ENCODE assay signal across 19 cellular contexts in genomic region chr18:78982186-78982585, GRCh38. TPM values are rescaled to one million over a fixed set of nuclear protein-coding genes. Genes with fewer than 3 reads are reported as not detected.
A peak's percentile ranks its signal among the peaks of the same experiment; 100 is the strongest.
DNase-seq lines count a peak whose midpoint lies in the region; ATAC-seq, FAIRE-seq and TF ChIP-seq lines count a peak whose summit lies in the region.
"Had no signal": no experiment of that assay in that cellular context is flagged by ENCODE, and none has a peak within 500 bp of the region (broad histone marks: within the 10 kb centered on the region; RNA-seq: fewer than 3 reads in every experiment).

No MANE protein-coding gene starts in this region.

- peak overlapping the region; percentile 24 for H3K27ac Mint-ChIP-seq in astrocyte (ENCODE audit: unreplicated experiment)
- H3K27ac Mint-ChIP-seq: stimulated activated effector memory CD8-positive, alpha-beta T cell treated with anti-CD3 and anti-CD28 coated beads, Interleukin-12 subunit alpha, Interleukin-12 subunit beta, amount 100 ng/mL, for 72 hours had no signal

- no peak for TF ChIP-seq POLR2A in vagina (IDR thresholded peaks at IDR 0.05)

- DNase-seq in NOMO-1 treated with DMSO at 0.1 percent for 48 hours (lab: John Stamatoyannopoulos, UW; ENCODE audit: unreplicated experiment) (peak; percentile 2), NOMO-1 treated with dmso at 0.1 percent for 144 hours (lab: John Stamatoyannopoulos, UW; ENCODE audit: unreplicated experiment) (no peak), astrocyte (ENCODE audit: low read depth) (no peak), vagina (ENCODE audit: extremely low spot score in 2 of 2) (peak in 1 of 2 donors; percentile 16), DMS114 treated with DMSO at 0.1 percent for 48 hours (lab: John Stamatoyannopoulos, UW; ENCODE audit: unreplicated experiment) (no peak), PC-3 (no peak), G401 (ENCODE audit: low spot score) (no peak)
- DNase-seq: activated naive CD4-positive, alpha-beta T cell; dermis blood vessel endothelial cell; DMS 273 treated with DMSO at 0.1 percent for 48 hours; NCI-H1048; NCI-H2171; SHP77; T-helper 9 cell had no signal

- no peaks in the 10 kb centered on the region for H3F3A ChIP-seq in PC-3 (ENCODE audit: low read length, unreplicated experiment)

- intact Hi-C loops in vagina (cut with DNase I) (no loop called here), PC-3 (cut with micrococcal nuclease) (no loop called here)

- BruUV-seq in PC-3 (replicated peaks; lab: Mats Ljungman, UMichigan): no TSS peak

- H3K27me3 ChIP-seq in astrocyte (ENCODE audit: insufficient read depth, low read length) (peaks cover 46% of the 10 kb centered on the region), iPS-20b (ENCODE audit: insufficient read depth, low read length) (peaks cover 70% of the 10 kb centered on the region), vagina (no peaks in the 10 kb centered on the region), PC-3 (ENCODE audit: low read length) (peaks cover 62% of the 10 kb centered on the region)

- no peaks in the 10 kb centered on the region for H3K9me2 ChIP-seq in PC-3 (replicated peaks; ENCODE audit: low read length)

- no peak for ATAC-seq in PC-3
- ATAC-seq: stimulated activated effector memory CD8-positive, alpha-beta T cell treated with anti-CD3 and anti-CD28 coated beads, Interleukin-12 subunit alpha, Interleukin-12 subunit beta, amount 100 ng/mL, for 72 hours had no signal

- peak overlapping the region; percentile 82 for H3K4me3 Mint-ChIP-seq in astrocyte (ENCODE audit: unreplicated experiment)
- H3K4me3 Mint-ChIP-seq: stimulated activated effector memory CD8-positive, alpha-beta T cell treated with anti-CD3 and anti-CD28 coated beads, Interleukin-12 subunit alpha, Interleukin-12 subunit beta, amount 100 ng/mL, for 72 hours had no signal

- POLR2A ChIA-PET in PC-3 (lab: Charles Lee; ENCODE audit: unreplicated experiment): no interaction called here

- H3K9me3 ChIP-seq in astrocyte (ENCODE audit: insufficient read depth, low read depth, low read length) (no peaks in the 10 kb centered on the region), iPS-20b (ENCODE audit: insufficient read depth, low read depth, low read length) (no peaks in the 10 kb centered on the region), vagina (no peaks in the 10 kb centered on the region), PC-3 (ENCODE audit: low read length) (no peaks in the 10 kb centered on the region)
- H3K9me3 ChIP-seq: tibial nerve had no signal

- in situ Hi-C loops in G401 (cut with HindIII; ENCODE audit: low sequenced_read_pairs): no loop called here

- H3K79me2 ChIP-seq in astrocyte (ENCODE audit: insufficient read depth, low read length) (peaks cover 39% of the 10 kb centered on the region), PC-3 (ENCODE audit: low read length) (no peaks in the 10 kb centered on the region)

- H3K4me1 ChIP-seq in astrocyte (ENCODE audit: insufficient read depth, low read length) (peaks cover 11% of the 10 kb centered on the region), iPS-20b (ENCODE audit: insufficient read depth, low read length) (peaks cover 36% of the 10 kb centered on the region), vagina (no peaks in the 10 kb centered on the region), PC-3 (ENCODE audit: insufficient read depth, low read length) (0 out of 2 replicates have a peak, but pooled peaks cover 4% of the 10 kb centered on the region)

- H3K9me3 Mint-ChIP-seq in astrocyte (ENCODE audit: unreplicated experiment): peaks cover 4% of the 10 kb centered on the region
- H3K9me3 Mint-ChIP-seq: stimulated activated effector memory CD8-positive, alpha-beta T cell treated with anti-CD3 and anti-CD28 coated beads, Interleukin-12 subunit alpha, Interleukin-12 subunit beta, amount 100 ng/mL, for 72 hours had no signal

- H3K36me3 Mint-ChIP-seq in astrocyte (ENCODE audit: low read depth, unreplicated experiment): no peaks in the 10 kb centered on the region

- H3K4me2 ChIP-seq in astrocyte (ENCODE audit: low read length) (peak overlapping the region; percentile 83), PC-3 (ENCODE audit: low read length) (no peak overlapping the region)

- H2AFZ ChIP-seq in astrocyte (ENCODE audit: low read depth, low read length) (peak overlapping the region; percentile 13), PC-3 (ENCODE audit: low read length) (no peak overlapping the region)

- H3K36me3 ChIP-seq in astrocyte (ENCODE audit: insufficient read depth, low read length) (no peaks in the 10 kb centered on the region), iPS-20b (ENCODE audit: insufficient read depth, low read depth, low read length) (no peaks in the 10 kb centered on the region), vagina (no peaks in the 10 kb centered on the region), PC-3 (ENCODE audit: low read depth, low read length) (no peaks in the 10 kb centered on the region)
- H3K36me3 ChIP-seq: esophagus muscularis mucosa, tibial nerve had no signal

- H3K4me1 Mint-ChIP-seq in astrocyte (ENCODE audit: low read depth, unreplicated experiment): peaks cover 3% of the 10 kb centered on the region

- H4K20me1 ChIP-seq in astrocyte (ENCODE audit: insufficient read depth, low read length) (peaks cover 5% of the 10 kb centered on the region), PC-3 (ENCODE audit: low read length) (no peaks in the 10 kb centered on the region)

- peak overlapping the region; percentile 72 for H3K9ac ChIP-seq in astrocyte (ENCODE audit: low read length)
- H3K9ac ChIP-seq in iPS-20b (ENCODE audit: low read depth, low read length): peak overlapping the region; percentile 83
- no peak overlapping the region for H3K9ac ChIP-seq in PC-3 (ENCODE audit: low read length)

- peaks cover 12% of the 10 kb centered on the region for H3K27me3 Mint-ChIP-seq in astrocyte (ENCODE audit: low read depth, unreplicated experiment)

- CTCF ChIA-PET in PC-3 (lab: Charles Lee): no interaction called here

- no peak for FAIRE-seq in astrocyte (lab: Jason Lieb, UNC)
- FAIRE-seq: A204.1 had no signal

- no peak for TF ChIP-seq CTCF in astrocyte (IDR thresholded peaks at IDR 0.05; ENCODE audit: insufficient read depth, low read depth, low read length)
- TF ChIP-seq CTCF in vagina (IDR thresholded peaks at IDR 0.05): no peak
- TF ChIP-seq CTCF in PC-3 (conservative IDR thresholded peaks at IDR 0.05; ENCODE audit: low read depth, low read length): no peak

- H3K27ac ChIP-seq in astrocyte (ENCODE audit: low read depth, low read length) (no peak overlapping the region), iPS-20b (ENCODE audit: low read length) (no peak overlapping the region), vagina (peak overlapping the region; percentile 88), PC-3 (ENCODE audit: low read length) (no peak overlapping the region)
- H3K27ac ChIP-seq: esophagus muscularis mucosa, tibial nerve had no signal

- H3K4me3 ChIP-seq in astrocyte (ENCODE audit: insufficient read depth, low read depth, low read length) (peak overlapping the region; percentile 55), iPS-20b (ENCODE audit: low read length) (peak overlapping the region; percentile 82), vagina (peak overlapping the region; percentile 39 to 49), PC-3 (ENCODE audit: low read length) (no peak overlapping the region)
- H3K4me3 ChIP-seq: esophagus muscularis mucosa, tibial nerve had no signal

RNA-seq across cellular contexts. Expression of gene SALL3, which starts 2.6 kb away (rescaled TPM):
- total RNA-seq in astrocyte: 6.8 and 7.7 TPM in 2 replicates
- 7.4 TPM for total RNA-seq in vagina
- not detected in 2 replicates for total RNA-seq in PC-3 (2014; rRNA removed)
- not detected in 2 replicates for total RNA-seq in G401 (2014; rRNA removed; shearing (Covaris generic))
- total RNA-seq: esophagus muscularis mucosa, tibial nerve had no signal
